In the genomic region with DNA sequence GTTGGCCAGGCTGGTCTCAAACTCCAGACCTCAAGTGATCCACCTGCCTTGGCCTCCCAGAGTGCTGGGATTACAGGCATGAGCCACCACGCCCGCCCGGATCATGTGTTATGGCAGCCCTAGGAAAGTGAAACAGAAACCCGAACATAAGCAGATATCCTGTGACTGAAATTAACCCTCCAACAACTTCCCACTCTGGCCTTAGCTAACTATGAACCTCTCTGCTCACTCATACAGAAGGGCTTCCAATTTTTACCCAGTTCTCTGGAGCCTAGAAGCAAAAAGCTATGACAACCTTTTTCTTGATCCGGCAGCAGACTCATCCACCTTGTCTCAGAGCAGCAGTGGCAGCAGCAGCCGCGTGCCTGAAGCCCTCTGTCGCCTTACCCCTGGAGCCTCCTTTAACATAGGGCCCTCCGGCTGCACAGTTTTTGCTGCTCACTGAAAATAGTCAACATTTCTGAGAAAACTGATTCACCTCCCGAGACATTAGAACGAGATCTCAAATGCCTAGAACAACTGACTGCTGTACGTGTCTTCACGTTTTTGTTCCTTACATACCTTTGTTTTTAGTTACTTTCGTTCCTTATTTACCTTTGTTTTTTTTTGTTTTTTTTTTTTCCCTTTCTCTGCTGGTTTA, we compare ENCODE assay signal across 11 cellular contexts. TPM values are rescaled to one million over a fixed set of nuclear protein-coding genes. Genes with fewer than 3 reads are reported as not detected.
DNase-seq lines count a peak whose midpoint lies in the region; ATAC-seq and TF ChIP-seq lines count a peak whose summit lies in the region.
"Had no signal": no experiment of that assay in that cellular context is flagged by ENCODE, and none has a peak within 500 bp of the region (broad histone marks: within the 10 kb centered on the region; RNA-seq: fewer than 3 reads in every experiment).

No MANE protein-coding gene starts in this region.

- H3K4me3 Mint-ChIP-seq in activated T-cell treated with anti-CD3 and anti-CD28 coated beads, Interleukin-2, amount 50 U/mL, for 72 hours: peak overlapping the region; percentile 74 to 79

- no peak overlapping the region for H3K4me2 ChIP-seq in Loucy (ENCODE audit: low read depth, low read length, poor library complexity, severe bottlenecking)

- no peaks in the 10 kb centered on the region for H3K36me3 Mint-ChIP-seq in activated T-cell treated with anti-CD3 and anti-CD28 coated beads, Interleukin-2, amount 50 U/mL, for 72 hours (ENCODE audit: insufficient read depth in 2 of 2)

- H3K4me3 ChIP-seq in Loucy (ENCODE audit: low read length, poor library complexity, severe bottlenecking) (no peak overlapping the region), lower lobe of right lung (no peak overlapping the region)

- H3K27ac ChIP-seq in lower lobe of right lung: no peak overlapping the region

- intact Hi-C loops in lower lobe of right lung (cut with DNase I): no loop called here

- TF ChIP-seq CTCF in Loucy (conservative IDR thresholded peaks at IDR 0.05; ENCODE audit: low read length) (no peak), lower lobe of right lung (IDR thresholded peaks at IDR 0.05) (no peak)

- no peaks in the 10 kb centered on the region for H3F3A ChIP-seq in Loucy (ENCODE audit: low read depth)

- DNase-seq in A172 (ENCODE audit: low spot score) (peak; percentile 16), lower lobe of right lung (peak; percentile 63), putamen (ENCODE audit: low spot score) (no peak), COLO829 (ENCODE audit: low spot score) (no peak)
- DNase-seq in activated T-cell treated with anti-CD3 and anti-CD28 coated beads, Interleukin-2, amount 50 U/mL, for 72 hours: peak; percentile 30 to 47
- DNase-seq: ACHN; effector CD4-positive, alpha-beta T cell had no signal

- no peaks in the 10 kb centered on the region for H3K27me3 Mint-ChIP-seq in activated T-cell treated with anti-CD3 and anti-CD28 coated beads, Interleukin-2, amount 50 U/mL, for 72 hours (ENCODE audit: low read depth)

- H3K36me3 ChIP-seq in Loucy (ENCODE audit: insufficient read depth, low read length): no peaks in the 10 kb centered on the region
- no peaks in the 10 kb centered on the region for H3K36me3 ChIP-seq in lower lobe of right lung

- H4K20me1 ChIP-seq in Loucy (ENCODE audit: insufficient read depth, low read length, poor library complexity, severe bottlenecking): no peaks in the 10 kb centered on the region

- H3K79me2 ChIP-seq in Loucy (ENCODE audit: insufficient read depth, low read length): no peaks in the 10 kb centered on the region

- peaks cover 0 to 2% of the 10 kb centered on the region in 2 donors for H3K9me3 Mint-ChIP-seq in activated T-cell treated with anti-CD3 and anti-CD28 coated beads, Interleukin-2, amount 50 U/mL, for 72 hours

- peak; percentile 88 to 92 for ATAC-seq in activated T-cell treated with anti-CD3 and anti-CD28 coated beads, Interleukin-2, amount 50 U/mL, for 72 hours (replicated peaks in 1 of 2)
- ATAC-seq in lower lobe of right lung (peak; percentile 70 to 71), HG03280 (IDR thresholded peaks at IDR 0.05; ENCODE audit: unreplicated experiment) (no peak), HG03139 (IDR thresholded peaks at IDR 0.05; ENCODE audit: unreplicated experiment) (no peak)
- ATAC-seq: HCT116 had no signal

- H3K9me3 ChIP-seq in Loucy (ENCODE audit: insufficient read depth, low read depth, low read length): no peaks in the 10 kb centered on the region
- no peaks in the 10 kb centered on the region for H3K9me3 ChIP-seq in lower lobe of right lung

- peak overlapping the region; percentile 44; the same call in 1 of the 2 replicates for H2AFZ ChIP-seq in Loucy (ENCODE audit: low read length)

- no peaks in the 10 kb centered on the region for H3K4me1 ChIP-seq in Loucy (ENCODE audit: insufficient read depth, low read length, poor library complexity, severe bottlenecking)
- peaks cover 15% of the 10 kb centered on the region for H3K4me1 ChIP-seq in lower lobe of right lung

- H3K9ac ChIP-seq in Loucy (ENCODE audit: low read depth, low read length, poor library complexity, severe bottlenecking): no peak overlapping the region

- no peaks in the 10 kb centered on the region for H3K27me3 ChIP-seq in Loucy (ENCODE audit: insufficient read depth, low read length, poor library complexity, severe bottlenecking)
- H3K27me3 ChIP-seq in lower lobe of right lung (ENCODE audit: low read depth): no peaks in the 10 kb centered on the region

- no peaks in the 10 kb centered on the region for H3K9me2 ChIP-seq in Loucy (replicated peaks; ENCODE audit: low read depth, low read length)

- H3K4me1 Mint-ChIP-seq in activated T-cell treated with anti-CD3 and anti-CD28 coated beads, Interleukin-2, amount 50 U/mL, for 72 hours (ENCODE audit: low read depth): peaks cover 40% of the 10 kb centered on the region

- peak overlapping the region; percentile 77 for H3K27ac Mint-ChIP-seq in activated T-cell treated with anti-CD3 and anti-CD28 coated beads, Interleukin-2, amount 50 U/mL, for 72 hours

RNA-seq across cellular contexts. Expression of a gene that starts 9.3 kb away (rescaled TPM):
- total RNA-seq in A172 (2014; rRNA removed; shearing (Covaris generic)): 150 and 219 TPM in 2 replicates
- 10 to 100 TPM; 17.0 to 38.5 TPM for total RNA-seq in activated T-cell treated with anti-CD3 and anti-CD28 coated beads, Interleukin-2, amount 50 U/mL, for 72 hours
- 72.9 TPM for total RNA-seq in lower lobe of right lung

RNA-seq across cellular contexts. Expression of a gene that starts 18.8 kb away (rescaled TPM):
- 22.7 and 34.0 TPM in 2 replicates for total RNA-seq in A172 (2014; rRNA removed; shearing (Covaris generic))
- total RNA-seq in activated T-cell treated with anti-CD3 and anti-CD28 coated beads, Interleukin-2, amount 50 U/mL, for 72 hours: 10 to 100 TPM; 14.0 to 16.7 TPM
- 19.4 TPM for total RNA-seq in lower lobe of right lung

RNA-seq across cellular contexts. Expression of a gene that starts 55.7 kb away (rescaled TPM):
- 28.5 and 31.7 TPM in 2 replicates for total RNA-seq in A172 (2014; rRNA removed; shearing (Covaris generic))
- total RNA-seq in activated T-cell treated with anti-CD3 and anti-CD28 coated beads, Interleukin-2, amount 50 U/mL, for 72 hours: 10 to 100 TPM; 13.0 to 19.2 TPM
- 4.3 TPM for total RNA-seq in lower lobe of right lung

Comparison
In these comparisons a context has a peak if more than half of its experiments do, and no peak if none do; other contexts are left out.
1. DNase-seq: peak in A172 (single experiment), activated T-cell treated with anti-CD3 and anti-CD28 coated beads, Interleukin-2, amount 50 U/mL, for 72 hours (2 of 2) and lower lobe of right lung (single experiment); none in putamen (single experiment) and COLO829 (single experiment).
2. ATAC-seq: peak in activated T-cell treated with anti-CD3 and anti-CD28 coated beads, Interleukin-2, amount 50 U/mL, for 72 hours (2 of 2) and lower lobe of right lung (2 of 2); none in HG03280 (single experiment) and HG03139 (single experiment).